In the genomic region with DNA sequence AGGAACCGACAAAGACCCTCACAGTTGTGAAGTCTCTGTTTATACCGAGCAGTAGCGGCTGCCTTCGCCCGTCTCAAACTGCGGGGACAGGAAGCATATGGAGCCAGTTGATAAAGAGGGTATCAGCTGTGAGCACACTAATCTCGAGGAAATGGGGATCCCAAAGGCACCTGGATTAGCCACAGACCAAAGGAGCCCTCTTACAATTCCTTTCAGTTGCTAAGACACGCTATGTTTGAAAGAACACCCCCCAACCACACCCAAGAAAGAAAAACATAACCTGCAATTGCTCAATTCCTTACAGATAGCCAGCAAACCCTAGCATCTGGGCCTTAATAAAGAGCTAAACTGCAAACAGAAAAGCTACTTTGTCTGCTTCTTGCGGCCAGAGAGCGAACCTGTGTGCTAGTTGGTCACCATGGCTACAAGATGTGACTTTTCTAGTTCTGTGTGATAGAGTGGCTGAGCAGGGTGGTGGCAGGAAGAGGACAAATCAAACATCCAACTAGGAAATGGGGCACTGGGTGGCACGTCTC, we compare ENCODE assay signal across 2 cellular contexts.
A peak's percentile ranks its signal among the peaks of the same experiment; 100 is the strongest.
TF ChIP-seq lines count a peak whose summit lies in the region.

No MANE protein-coding gene starts in this region.

TF ChIP-seq in K562, 482 proteins besides CTCF, POLR2A, EP300 and RAD21 (continues in another document):
- TF ChIP-seq SMAD4 (CRISPR knock-in tag; conservative IDR thresholded peaks at IDR 0.05) (peak; percentile 84), TEAD1 (CRISPR knock-in tag; IDR thresholded peaks at IDR 0.05) (peak in 1 of 2 experiments; percentile 14; a peak in 1 of 4 replicates), KDM5B (IDR thresholded peaks at IDR 0.05; ENCODE audit: insufficient replicate concordance, low read depth, low read length) (no peak), TEAD4 (IDR thresholded peaks at IDR 0.05; ENCODE audit: low read length) (peak; percentile 96), TEAD4 (CRISPR knock-in tag; IDR thresholded peaks at IDR 0.05; ENCODE audit: borderline replicate concordance) (no peak), NCOR1 (IDR thresholded peaks at IDR 0.05) (peak; percentile 89), ZNF395 (CRISPR knock-in tag; IDR thresholded peaks at IDR 0.05) (peak; percentile 86), FOXM1 (IDR thresholded peaks at IDR 0.05; ENCODE audit: low read depth) (peak; percentile 78), FOXM1 (CRISPR knock-in tag; IDR thresholded peaks at IDR 0.05; ENCODE audit: low read depth) (no peak), HDAC3 (IDR thresholded peaks at IDR 0.05; ENCODE audit: borderline replicate concordance, partially characterized antibody) (peak; percentile 80), ZEB2 (IDR thresholded peaks at IDR 0.05) (peak; percentile 91), NR2C2 (CRISPR knock-in tag; IDR thresholded peaks at IDR 0.05) (no peak), NR2C2 (tag; IDR thresholded peaks at IDR 0.05) (no peak), ZNF124 (CRISPR knock-in tag; IDR thresholded peaks at IDR 0.05) (no peak), RFX1 (IDR thresholded peaks at IDR 0.05) (peak; percentile 93), DPF2 (IDR thresholded peaks at IDR 0.05) (peak; percentile 88), NFXL1 (CRISPR knock-in tag; IDR thresholded peaks at IDR 0.05) (no peak), HMGN3 (IDR thresholded peaks at IDR 0.05; ENCODE audit: borderline replicate concordance, extremely low read depth, insufficient read length, low read depth, low read length) (peak; percentile 68), ATF3 (IDR thresholded peaks at IDR 0.05) (peak; percentile 22; the same call in 1 of the 2 replicates), ATF3 (CRISPR knock-in tag; conservative IDR thresholded peaks at IDR 0.05) (no peak), HIVEP1 (CRISPR knock-in tag; IDR thresholded peaks at IDR 0.05) (no peak), CSDE1 (IDR thresholded peaks at IDR 0.05) (peak in 1 of 2 experiments; percentile 64; a peak in 1 of 4 replicates), TSC22D4 (tag; IDR thresholded peaks at IDR 0.05) (no peak), MXI1 (IDR thresholded peaks at IDR 0.05; ENCODE audit: low read depth, low read length) (peak; percentile 68), TCF3 (CRISPR knock-in tag; IDR thresholded peaks at IDR 0.05) (peak; percentile 94), ARID1B (IDR thresholded peaks at IDR 0.05) (peak; percentile 96), NFIC (IDR thresholded peaks at IDR 0.05) (peak; percentile 69; the same call in 1 of the 2 replicates), JUND (IDR thresholded peaks at IDR 0.05; ENCODE audit: borderline replicate concordance, low read depth, low read length) (peak; percentile 47; the same call in 1 of the 2 replicates), JUND (tag; IDR thresholded peaks at IDR 0.05; ENCODE audit: borderline replicate concordance, low read depth, low read length) (peak; percentile 25; the same call in 1 of the 3 replicates), ETV1 (tag; conservative IDR thresholded peaks at IDR 0.05; ENCODE audit: low read depth) (peak; percentile 80)
- TF ChIP-seq, protein P1, sequence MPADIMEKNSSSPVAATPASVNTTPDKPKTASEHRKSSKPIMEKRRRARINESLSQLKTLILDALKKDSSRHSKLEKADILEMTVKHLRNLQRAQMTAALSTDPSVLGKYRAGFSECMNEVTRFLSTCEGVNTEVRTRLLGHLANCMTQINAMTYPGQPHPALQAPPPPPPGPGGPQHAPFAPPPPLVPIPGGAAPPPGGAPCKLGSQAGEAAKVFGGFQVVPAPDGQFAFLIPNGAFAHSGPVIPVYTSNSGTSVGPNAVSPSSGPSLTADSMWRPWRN (IDR thresholded peaks at IDR 0.05; ENCODE audit: low read depth) = 0 out of 2 replicates have a peak, but pooled peaks have one; percentile 15
- TF ChIP-seq, protein P2, sequence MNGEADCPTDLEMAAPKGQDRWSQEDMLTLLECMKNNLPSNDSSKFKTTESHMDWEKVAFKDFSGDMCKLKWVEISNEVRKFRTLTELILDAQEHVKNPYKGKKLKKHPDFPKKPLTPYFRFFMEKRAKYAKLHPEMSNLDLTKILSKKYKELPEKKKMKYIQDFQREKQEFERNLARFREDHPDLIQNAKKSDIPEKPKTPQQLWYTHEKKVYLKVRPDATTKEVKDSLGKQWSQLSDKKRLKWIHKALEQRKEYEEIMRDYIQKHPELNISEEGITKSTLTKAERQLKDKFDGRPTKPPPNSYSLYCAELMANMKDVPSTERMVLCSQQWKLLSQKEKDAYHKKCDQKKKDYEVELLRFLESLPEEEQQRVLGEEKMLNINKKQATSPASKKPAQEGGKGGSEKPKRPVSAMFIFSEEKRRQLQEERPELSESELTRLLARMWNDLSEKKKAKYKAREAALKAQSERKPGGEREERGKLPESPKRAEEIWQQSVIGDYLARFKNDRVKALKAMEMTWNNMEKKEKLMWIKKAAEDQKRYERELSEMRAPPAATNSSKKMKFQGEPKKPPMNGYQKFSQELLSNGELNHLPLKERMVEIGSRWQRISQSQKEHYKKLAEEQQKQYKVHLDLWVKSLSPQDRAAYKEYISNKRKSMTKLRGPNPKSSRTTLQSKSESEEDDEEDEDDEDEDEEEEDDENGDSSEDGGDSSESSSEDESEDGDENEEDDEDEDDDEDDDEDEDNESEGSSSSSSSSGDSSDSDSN (IDR thresholded peaks at IDR 0.05; ENCODE audit: borderline replicate concordance in 1 of 2, low read depth in 2 of 2, low read length in 2 of 2) = no peak

TF ChIP-seq in HEK293T, 16 proteins besides CTCF, POLR2A, EP300 and RAD21:
- no peak for TF ChIP-seq SP1 (IDR thresholded peaks at IDR 0.05)
- no peak for TF ChIP-seq BHLHE40 (IDR thresholded peaks at IDR 0.05; ENCODE audit: borderline replicate concordance)
- TF ChIP-seq ZNF384 (IDR thresholded peaks at IDR 0.05) = no peak
- no peak for TF ChIP-seq ELF4 (IDR thresholded peaks at IDR 0.05)
- no peak for TF ChIP-seq FOXA1 (IDR thresholded peaks at IDR 0.05)
- TF ChIP-seq ARNT (IDR thresholded peaks at IDR 0.05) = no peak
- TF ChIP-seq LEF1 (IDR thresholded peaks at IDR 0.05; ENCODE audit: borderline replicate concordance) = no peak
- no peak for TF ChIP-seq L3MBTL2 (conservative IDR thresholded peaks at IDR 0.05)
- no peak for TF ChIP-seq PKNOX1 (IDR thresholded peaks at IDR 0.05)
- no peak for TF ChIP-seq TARDBP (IDR thresholded peaks at IDR 0.05)
- no peak for TF ChIP-seq NFRKB (IDR thresholded peaks at IDR 0.05)
- no peak for TF ChIP-seq CTBP1 (IDR thresholded peaks at IDR 0.05; ENCODE audit: borderline replicate concordance)
